In the genomic region with DNA sequence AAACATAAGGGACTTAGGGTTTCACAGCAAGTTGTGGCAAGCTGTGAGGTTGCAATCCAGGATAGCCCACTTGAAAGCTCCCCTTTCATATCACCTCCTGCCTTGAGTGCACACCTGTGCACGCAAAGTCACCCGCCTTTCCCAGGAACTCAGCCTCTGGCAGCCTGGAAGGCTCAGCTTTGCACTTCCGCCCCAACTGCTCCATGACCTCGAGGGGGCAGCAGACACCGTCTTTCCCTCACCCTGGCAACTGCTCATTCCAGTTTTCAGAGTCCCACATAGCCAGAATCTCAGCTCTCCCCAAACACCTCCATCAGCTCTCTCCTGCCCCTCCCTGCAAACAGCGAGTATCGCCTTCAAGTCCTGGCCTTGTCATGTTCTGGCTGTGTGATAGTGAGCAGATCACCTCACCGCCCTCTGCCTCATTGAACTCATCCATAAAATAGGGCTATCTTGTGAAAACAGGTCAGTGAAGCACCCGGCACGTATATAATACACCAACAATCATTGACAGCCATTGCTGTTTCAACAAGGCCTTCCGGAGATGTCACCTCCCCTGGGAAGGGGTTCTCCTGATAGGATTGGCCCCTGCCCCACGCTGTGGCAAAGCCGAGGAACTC, we compare ENCODE assay signal across 8 cellular contexts. TPM values are rescaled to one million over a fixed set of nuclear protein-coding genes. Genes with fewer than 3 reads are reported as not detected.
DNase-seq lines count a peak whose midpoint lies in the region; ATAC-seq and TF ChIP-seq lines count a peak whose summit lies in the region.

No MANE protein-coding gene starts in this region.

- ATAC-seq in central memory CD8-positive, alpha-beta T cell (replicated peaks; ENCODE audit: extremely low read depth, poor library complexity, severe bottlenecking), result no peak
- ATAC-seq in GM18907 (IDR thresholded peaks at IDR 0.05; ENCODE audit: unreplicated experiment), result no peak

- peaks cover 14% of the 10 kb centered on the region for H3K36me3 Mint-ChIP-seq in central memory CD8-positive, alpha-beta T cell (ENCODE audit: insufficient read depth)

- DNase-seq in BJ (ENCODE audit: low read depth), result peak; percentile 28
- DNase-seq in HEK293T (ENCODE audit: extremely low spot score), result peak; percentile 94
- DNase-seq in NCI-H510A (lab: John Stamatoyannopoulos, UW), result peak; percentile 49
- DNase-seq in activated CD4-positive, alpha-beta T cell treated with anti-CD3 and anti-CD28 coated beads for 1 hour, result peak; percentile 67
- DNase-seq in central memory CD8-positive, alpha-beta T cell (ENCODE audit: low spot score in 2 of 2), result peak; percentile 54 to 72
- DNase-seq in kidney tubule cell (ENCODE audit: low spot score), result peak; percentile 90
- peak; percentile 76 to 81 for DNase-seq in stimulated activated CD4-positive, alpha-beta T cell treated with anti-CD3 and anti-CD28 coated beads, Interleukin-2, amount 100 ng/mL, for 48 hours

- peak overlapping the region; percentile 6 for H3K27ac Mint-ChIP-seq in central memory CD8-positive, alpha-beta T cell (ENCODE audit: low read depth)

- H3K27me3 Mint-ChIP-seq in central memory CD8-positive, alpha-beta T cell, result no peaks in the 10 kb centered on the region

- POLR2A ChIA-PET in BJ (lab: Charles Lee) (interaction anchor here (0.5 to 0.6 kb wide), 2 partner anchors 240 to 326 kb away, joined by 3 read pairs; no protein-coding TSS in a partner anchor), HEK293T (lab: Yijun Ruan, JAX) (interaction anchor here (0.6 to 1.5 kb wide), 6 partner anchors 9 to 529 kb away, joined by 3 to 5 read pairs (median 3); a partner anchor contains a TSS)

- H3K4me1 Mint-ChIP-seq in central memory CD8-positive, alpha-beta T cell, result peaks cover 43% of the 10 kb centered on the region

- no peak overlapping the region for H3K4me3 Mint-ChIP-seq in central memory CD8-positive, alpha-beta T cell

- no peaks in the 10 kb centered on the region for H3K27me3 ChIP-seq in BJ (ENCODE audit: control insufficient read depth, insufficient read depth, low read length)

- peak; percentile 96 for TF ChIP-seq CTCF in BJ (IDR thresholded peaks at IDR 0.05; ENCODE audit: insufficient read depth, low read depth, low read length)

- no peaks in the 10 kb centered on the region for H3K36me3 ChIP-seq in BJ (ENCODE audit: control insufficient read depth, insufficient read depth, low read length)

- CTCF ChIA-PET in BJ (lab: Yijun Ruan, JAX) (interaction anchor here (0.6 to 11.1 kb wide), 33 partner anchors 9 to 826 kb away, joined by 3 to 369 read pairs (median 4); a partner anchor contains a TSS), HEK293T (lab: Yijun Ruan, JAX) (interaction anchor here (0.6 to 4.2 kb wide), 17 partner anchors 36 to 338 kb away, joined by 3 to 73 read pairs (median 4); no protein-coding TSS in a partner anchor)

- H3K9me3 Mint-ChIP-seq in central memory CD8-positive, alpha-beta T cell, result no peaks in the 10 kb centered on the region

- H3K4me3 ChIP-seq in BJ (ENCODE audit: low read depth, low read length), result no peak overlapping the region

TF ChIP-seq in HEK293T, 16 proteins besides CTCF, POLR2A, EP300 and RAD21:
- TF ChIP-seq TARDBP (IDR thresholded peaks at IDR 0.05), result no peak
- TF ChIP-seq HDGF (IDR thresholded peaks at IDR 0.05; ENCODE audit: borderline replicate concordance), result 0 out of 2 replicates have a peak, but pooled peaks have one; percentile 68
TF ChIP-seq in HEK293T: peak in this region for 1.

RNA-seq across cellular contexts. Expression of a gene that starts 32.2 kb away (rescaled TPM):
- 7.5 and 13.8 TPM in 2 replicates for polyA plus RNA-seq in BJ (2011; rRNA removed)
- polyA minus RNA-seq in BJ (2011; rRNA and poly(A)+ RNA removed), result 10.1 and 11.2 TPM in 2 replicates

Comparison
In these comparisons a context has a peak if more than half of its experiments do, and no peak if none do; other contexts are left out.
1. DNase-seq: peak in every context shown above with its lines; median percentile 94 in HEK293T; 90 in kidney tubule cell; 78 in stimulated activated CD4-positive, alpha-beta T cell treated with anti-CD3 and anti-CD28 coated beads, Interleukin-2, amount 100 ng/mL, for 48 hours; 67 in activated CD4-positive, alpha-beta T cell treated with anti-CD3 and anti-CD28 coated beads for 1 hour; 63 in central memory CD8-positive, alpha-beta T cell; 49 in NCI-H510A; 28 in BJ.